ENCODE assay signal across 8 cellular contexts in the genomic region with DNA sequence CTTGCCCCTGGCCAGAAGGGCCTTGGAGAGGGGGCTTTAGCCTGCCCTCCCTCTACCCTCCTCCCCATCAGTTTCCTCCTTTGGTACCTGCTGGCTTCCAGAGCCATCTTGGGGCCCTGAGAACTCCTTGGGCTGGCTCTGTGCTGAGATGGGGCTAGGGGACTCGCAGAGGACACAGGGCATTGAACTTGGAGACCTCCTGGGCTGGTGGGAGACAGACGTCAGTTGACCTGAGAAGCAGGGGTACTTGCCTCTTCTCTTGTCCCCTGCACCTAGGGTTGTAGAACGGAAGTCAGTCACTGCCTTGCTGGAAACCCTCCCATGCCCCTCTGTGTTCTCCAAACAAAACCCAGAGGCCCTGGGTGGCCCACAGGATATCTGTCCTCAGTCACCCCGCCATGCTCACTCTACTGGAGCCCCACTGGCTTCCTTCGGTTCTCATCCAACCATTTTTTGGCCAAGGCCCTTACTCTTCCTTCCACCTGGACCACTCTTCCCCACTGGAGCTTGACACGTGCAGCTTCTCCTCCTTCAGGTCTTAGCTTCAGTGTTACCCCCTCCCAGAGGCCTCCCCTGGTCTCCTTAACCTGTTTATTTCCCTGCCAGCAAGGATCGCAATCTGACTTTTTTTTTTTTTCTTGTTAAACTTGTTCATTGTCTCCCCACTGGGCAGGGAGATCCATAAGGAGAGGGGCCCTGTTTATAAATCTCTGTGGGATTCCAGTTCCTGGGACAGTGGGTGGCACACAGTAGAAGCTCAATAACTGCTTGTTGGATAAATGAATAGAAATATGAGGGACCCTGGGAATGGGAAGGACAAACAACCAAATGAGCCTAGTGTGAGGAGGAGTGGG.
A peak's percentile ranks its signal among the peaks of the same experiment; 100 is the strongest.
DNase-seq lines count a peak whose midpoint lies in the region; ATAC-seq lines count a peak whose summit lies in the region.

No MANE protein-coding gene starts in this region.

- DNase-seq in stimulated activated CD4-positive, alpha-beta T cell treated with anti-CD3 and anti-CD28 coated beads, Interleukin-12 subunit alpha, Interleukin-12 subunit beta, amount 100 ng/mL, for 4 hours = peak; percentile 14
- no peak for DNase-seq in stimulated activated CD4-positive, alpha-beta T cell treated with anti-CD3 and anti-CD28 coated beads, Interleukin-2, amount 100 ng/mL, for 48 hours
- DNase-seq in activated CD8-positive, alpha-beta memory T cell treated with anti-CD3 and anti-CD28 coated beads, Interleukin-2, amount 50 U/mL, for 48 hours = peak; percentile 71
- DNase-seq in iPS DF 6.9 (ENCODE audit: low read depth, low spot score) (no peak), NCI-H2196 treated with DMSO at 0.1 percent for 48 hours (lab: John Stamatoyannopoulos, UW; ENCODE audit: unreplicated experiment) (no peak), NCI-H2081 treated with DMSO at 0.1 percent for 48 hours (lab: John Stamatoyannopoulos, UW) (no peak)
- peak; percentile 10 for DNase-seq in stimulated activated CD4-positive, alpha-beta T cell treated with anti-CD3 and anti-CD28 coated beads, Interleukin-2, amount 100 ng/mL, for 4 hours (ENCODE audit: low read depth)

- no peaks in the 10 kb centered on the region for H3K9me3 ChIP-seq in iPS DF 6.9 (ENCODE audit: control insufficient read depth, insufficient read depth, low read length)

- H3K4me3 ChIP-seq in iPS DF 6.9 (ENCODE audit: low read length) = peak overlapping the region; percentile 95

- WGBS in iPS DF 6.9 (ENCODE audit: insufficient coverage, insufficient read length) = no CpG with 5 or more reads among the region's 7 CpGs

- ATAC-seq in HG03432 (IDR thresholded peaks at IDR 0.05; ENCODE audit: unreplicated experiment) = peak; percentile 7

- H3K36me3 ChIP-seq in iPS DF 6.9 (ENCODE audit: control insufficient read depth, insufficient read depth, low read length) = peaks cover 4% of the 10 kb centered on the region; the same call in 1 of the 2 replicates

- H3K27ac ChIP-seq in iPS DF 6.9 (ENCODE audit: low read length) = no peak overlapping the region

- no peaks in the 10 kb centered on the region for H3K27me3 ChIP-seq in iPS DF 6.9 (ENCODE audit: control insufficient read depth, insufficient read depth, low read length)

- H3K4me1 ChIP-seq in iPS DF 6.9 (ENCODE audit: control insufficient read depth, insufficient read depth, low read length) = 0 out of 2 replicates have a peak, but pooled peaks cover 1% of the 10 kb centered on the region

Comparison
In these comparisons a context has a peak if more than half of its experiments do, and no peak if none do; other contexts are left out.
1. DNase-seq: peak in stimulated activated CD4-positive, alpha-beta T cell treated with anti-CD3 and anti-CD28 coated beads, Interleukin-12 subunit alpha, Interleukin-12 subunit beta, amount 100 ng/mL, for 4 hours (single experiment), activated CD8-positive, alpha-beta memory T cell treated with anti-CD3 and anti-CD28 coated beads, Interleukin-2, amount 50 U/mL, for 48 hours (single experiment) and stimulated activated CD4-positive, alpha-beta T cell treated with anti-CD3 and anti-CD28 coated beads, Interleukin-2, amount 100 ng/mL, for 4 hours (single experiment); none in stimulated activated CD4-positive, alpha-beta T cell treated with anti-CD3 and anti-CD28 coated beads, Interleukin-2, amount 100 ng/mL, for 48 hours (0 of 2), iPS DF 6.9 (single experiment), NCI-H2196 treated with DMSO at 0.1 percent for 48 hours (single experiment) and NCI-H2081 treated with DMSO at 0.1 percent for 48 hours (single experiment).